Comparison of ENCODE assay signal across 12 cellular contexts in the genomic region with DNA sequence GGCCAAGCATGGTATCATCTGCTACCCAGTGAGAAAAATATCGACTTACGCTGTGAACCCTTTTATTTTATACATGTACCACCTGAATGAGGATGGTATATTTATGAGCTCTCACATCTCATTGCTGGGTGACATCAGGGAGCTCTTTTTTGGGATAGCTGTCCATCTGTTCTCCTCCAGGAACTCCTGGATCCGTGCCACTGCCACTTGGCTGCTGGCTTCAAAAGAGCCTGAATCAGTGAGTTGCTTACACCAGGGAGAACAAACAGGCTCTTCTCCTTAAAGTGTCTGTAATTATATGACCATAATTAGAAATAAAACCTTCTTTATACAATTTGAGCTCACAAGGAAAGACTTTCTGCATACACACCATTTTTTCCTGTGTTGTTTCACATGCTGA.
A peak's percentile ranks its signal among the peaks of the same experiment; 100 is the strongest.
DNase-seq lines count a peak whose midpoint lies in the region; ATAC-seq and TF ChIP-seq lines count a peak whose summit lies in the region.
"Had no signal": no experiment of that assay in that cellular context is flagged by ENCODE, and none has a peak within 500 bp of the region (broad histone marks: within the 10 kb centered on the region; RNA-seq: fewer than 3 reads in every experiment).

No MANE protein-coding gene starts in this region.

- no peak for TF ChIP-seq POLR2A in IMR-90 (IDR thresholded peaks at IDR 0.05; ENCODE audit: low read depth, low read length)

- TF ChIP-seq CTCF in IMR-90 (conservative IDR thresholded peaks at IDR 0.05; ENCODE audit: low read depth, low read length) (no peak), psoas muscle (IDR thresholded peaks at IDR 0.05) (no peak)

- intact Hi-C loops in IMR-90 (cut with micrococcal nuclease): no loop called here
- intact Hi-C loops in psoas muscle (cut with DNase I): no loop called here

- peaks cover 21 to 59% of the 10 kb centered on the region in 2 experiments for H3K79me1 ChIP-seq in IMR-90 (ENCODE audit: low read depth in 1 of 2, low read length in 2 of 2)

- H3K4ac ChIP-seq in IMR-90 (ENCODE audit: low read depth, low read length): no peak overlapping the region

- no TSS peak for BruUV-seq in IMR-90 (replicated peaks; lab: Mats Ljungman, UMichigan)

- no peak overlapping the region for H3K23ac ChIP-seq in IMR-90 (ENCODE audit: low read depth, low read length)

- H3K27me3 ChIP-seq in IMR-90 (ENCODE audit: control insufficient read depth, insufficient read depth, low read length): no peaks in the 10 kb centered on the region
- H3K27me3 ChIP-seq in psoas muscle (ENCODE audit: insufficient read depth in 3 of 3, low read length in 2 of 3): no peaks in the 10 kb centered on the region

- no peak overlapping the region for H3K14ac ChIP-seq in IMR-90 (replicated peaks; ENCODE audit: low read depth, low read length)

- WGBS in IMR-90 (ENCODE audit: extremely low coverage in 2 of 2, insufficient read length in 1 of 2), 2 experiments: no CpG with 5 or more reads among the region's 3 CpGs
- 54 to 66% (median 56%) methylated on average over 3 of the region's 3 CpGs for WGBS in psoas muscle, 3 donors

- dilution Hi-C loops in IMR-90 (cut with HindIII; ENCODE audit: low sequenced_read_pairs, unreplicated experiment): no loop called here

- H3K4me1 ChIP-seq in IMR-90 (ENCODE audit: control insufficient read depth, insufficient read depth, low read length) (peaks cover 12% of the 10 kb centered on the region), psoas muscle (peaks cover 49% of the 10 kb centered on the region)

- CTCF ChIA-PET in IMR-90 (lab: Yijun Ruan, JAX): no interaction called here

- H3K36me3 ChIP-seq in IMR-90 (ENCODE audit: control insufficient read depth, insufficient read depth, low read length) (no peaks in the 10 kb centered on the region), psoas muscle (ENCODE audit: insufficient read depth in 1 of 2, low read depth in 1 of 2) (no peaks in the 10 kb centered on the region)

- no peak overlapping the region for H3K4me3 ChIP-seq in IMR-90 (ENCODE audit: insufficient read depth, low read depth, low read length)
- no peak overlapping the region for H3K4me3 ChIP-seq in psoas muscle
- H3K4me3 ChIP-seq: lung had no signal

- no peak overlapping the region for H2AK9ac ChIP-seq in IMR-90 (replicated peaks; ENCODE audit: low read depth, low read length, poor library complexity)

- H4K20me1 ChIP-seq in IMR-90 (ENCODE audit: insufficient read depth, low read length): no peaks in the 10 kb centered on the region

- no peak overlapping the region for H4K91ac ChIP-seq in IMR-90 (ENCODE audit: insufficient read depth, low read depth, low read length)

- H2AFZ ChIP-seq in IMR-90 (replicated peaks; ENCODE audit: low read length, poor library complexity): no peak overlapping the region

- H3K9me3 ChIP-seq in IMR-90 (ENCODE audit: control insufficient read depth, insufficient read depth, low read length) (no peaks in the 10 kb centered on the region), psoas muscle (no peaks in the 10 kb centered on the region)

- ATAC-seq in IMR-90 (ENCODE audit: low read depth) (no peak), psoas muscle (peak in 3 of 4 donors; percentile 57 to 88 (median 81)), GM18868 (IDR thresholded peaks at IDR 0.05; ENCODE audit: unreplicated experiment) (no peak)

- no peak overlapping the region for H3K9ac ChIP-seq in IMR-90 (ENCODE audit: low read depth, low read length)

- no peak overlapping the region for H3K4me2 ChIP-seq in IMR-90 (ENCODE audit: low read depth, low read length)

- DNase-seq in IMR-90: no peak
- peak; percentile 8 for DNase-seq in NCI-H524 treated with DMSO at 0.1 percent for 48 hours (lab: John Stamatoyannopoulos, UW)
- peak; percentile 60 for DNase-seq in globus pallidus (ENCODE audit: low spot score)
- DNase-seq in psoas muscle: peak; percentile 64 to 89
- no peak for DNase-seq in GM19238 (ENCODE audit: insufficient read length, low spot score)
- DNase-seq in GM03348 (ENCODE audit: low spot score): no peak
- no peak for DNase-seq in stimulated activated CD4-positive, alpha-beta T cell treated with anti-CD3 and anti-CD28 coated beads, Interleukin-2, amount 100 ng/mL, for 24 hours
- DNase-seq: activated T-cell treated with anti-CD3 and anti-CD28 coated beads for 4 hours; CD4-positive, alpha-beta memory T cell; central memory CD4-positive, alpha-beta T cell had no signal

- no peak for TF ChIP-seq RAD21 in IMR-90 (IDR thresholded peaks at IDR 0.05; ENCODE audit: low read length)

- H2BK120ac ChIP-seq in IMR-90 (ENCODE audit: low read depth, low read length): no peak overlapping the region

- no peak overlapping the region for H4K8ac ChIP-seq in IMR-90 (ENCODE audit: low read depth in 2 of 2, low read length in 2 of 2)

- no peak overlapping the region for H2BK5ac ChIP-seq in IMR-90 (ENCODE audit: low read depth, low read length, poor library complexity, severe bottlenecking)

- H3K18ac ChIP-seq in IMR-90 (ENCODE audit: low read depth, low read length): peak overlapping the region; percentile 61; the same call in 1 of the 2 replicates

- no peak overlapping the region for H2AK5ac ChIP-seq in IMR-90 (ENCODE audit: low read depth, low read length)

- H3K27ac ChIP-seq in IMR-90 (ENCODE audit: insufficient read depth, low read length) (no peak overlapping the region), psoas muscle (no peak overlapping the region)

- in situ Hi-C loops in IMR-90 (cut with MboI; ENCODE audit: low sequenced_read_pairs): no loop called here

- H2BK15ac ChIP-seq in IMR-90 (ENCODE audit: low read depth, low read length): no peak overlapping the region

- peaks cover 8% of the 10 kb centered on the region for H3K9me1 ChIP-seq in IMR-90 (ENCODE audit: insufficient read depth, low read length)

- POLR2A ChIA-PET in IMR-90 (lab: Charles Lee; ENCODE audit: unreplicated experiment): no interaction called here

- H4K5ac ChIP-seq in IMR-90 (ENCODE audit: low read depth, low read length): no peak overlapping the region

- H2BK20ac ChIP-seq in IMR-90 (ENCODE audit: low read depth, low read length): no peak overlapping the region

- H3K56ac ChIP-seq in IMR-90 (ENCODE audit: extremely low read depth, insufficient read depth, low read length): no peak overlapping the region

TF ChIP-seq in IMR-90, 13 proteins besides CTCF, POLR2A, EP300 and RAD21:
- TF ChIP-seq CEBPB (IDR thresholded peaks at IDR 0.05; ENCODE audit: low read depth, low read length): no peak

Comparison
In these comparisons a context has a peak if more than half of its experiments do, and no peak if none do; other contexts are left out.
1. ATAC-seq: peak in psoas muscle (3 of 4); none in IMR-90 (single experiment) and GM18868 (single experiment).
2. DNase-seq: peak in NCI-H524 treated with DMSO at 0.1 percent for 48 hours (single experiment), globus pallidus (single experiment) and psoas muscle (2 of 2); none in IMR-90 (single experiment), GM19238 (single experiment), GM03348 (single experiment) and stimulated activated CD4-positive, alpha-beta T cell treated with anti-CD3 and anti-CD28 coated beads, Interleukin-2, amount 100 ng/mL, for 24 hours (0 of 2).